ENCODE assay signal across 1 cellular context in the genomic region with DNA sequence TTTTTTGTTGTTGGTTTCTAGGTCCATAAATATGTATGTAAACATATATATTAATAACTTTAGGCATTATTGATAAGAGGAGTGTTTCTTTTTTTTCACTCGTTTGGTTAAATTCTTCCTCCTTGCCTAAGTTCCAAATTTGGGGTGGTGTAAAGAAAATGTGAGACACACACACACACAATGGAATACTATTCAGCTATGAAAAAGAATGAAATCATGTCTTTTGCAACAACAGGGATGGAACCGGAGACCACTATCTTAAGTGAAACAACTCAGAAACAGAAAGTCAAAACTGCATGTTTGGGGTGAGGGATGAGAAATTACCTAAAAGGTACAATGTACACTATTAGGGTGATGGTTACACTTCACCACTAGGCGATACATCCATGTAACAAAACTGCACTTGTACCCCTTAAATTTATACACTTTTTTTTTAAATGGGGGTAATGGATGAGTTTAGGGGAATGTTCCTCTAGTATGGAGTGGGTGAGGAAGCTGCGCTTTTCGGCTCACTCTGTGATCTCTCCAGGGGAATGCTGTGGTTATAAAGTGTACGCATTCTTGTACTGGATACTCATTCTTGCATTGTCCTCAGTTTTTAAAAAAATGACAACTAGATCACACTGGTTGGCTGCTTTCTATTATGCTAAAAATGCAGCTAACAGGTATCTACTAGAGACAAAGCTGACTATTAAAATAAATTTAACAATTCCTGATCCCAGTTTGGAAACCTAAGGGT.
TF ChIP-seq lines count a peak whose summit lies in the region.

No MANE protein-coding gene starts in this region.

TF ChIP-seq in IMR-90, 13 proteins besides CTCF, POLR2A, EP300 and RAD21:
- no peak for TF ChIP-seq MAFK (IDR thresholded peaks at IDR 0.05; ENCODE audit: low read depth, low read length)
- TF ChIP-seq, protein P1, sequence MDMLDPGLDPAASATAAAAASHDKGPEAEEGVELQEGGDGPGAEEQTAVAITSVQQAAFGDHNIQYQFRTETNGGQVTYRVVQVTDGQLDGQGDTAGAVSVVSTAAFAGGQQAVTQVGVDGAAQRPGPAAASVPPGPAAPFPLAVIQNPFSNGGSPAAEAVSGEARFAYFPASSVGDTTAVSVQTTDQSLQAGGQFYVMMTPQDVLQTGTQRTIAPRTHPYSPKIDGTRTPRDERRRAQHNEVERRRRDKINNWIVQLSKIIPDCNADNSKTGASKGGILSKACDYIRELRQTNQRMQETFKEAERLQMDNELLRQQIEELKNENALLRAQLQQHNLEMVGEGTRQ (IDR thresholded peaks at IDR 0.05; ENCODE audit: low read depth, low read length) = no peak
- TF ChIP-seq RCOR1 (IDR thresholded peaks at IDR 0.05; ENCODE audit: insufficient replicate concordance, low read length) = no peak
